In the genomic region with DNA sequence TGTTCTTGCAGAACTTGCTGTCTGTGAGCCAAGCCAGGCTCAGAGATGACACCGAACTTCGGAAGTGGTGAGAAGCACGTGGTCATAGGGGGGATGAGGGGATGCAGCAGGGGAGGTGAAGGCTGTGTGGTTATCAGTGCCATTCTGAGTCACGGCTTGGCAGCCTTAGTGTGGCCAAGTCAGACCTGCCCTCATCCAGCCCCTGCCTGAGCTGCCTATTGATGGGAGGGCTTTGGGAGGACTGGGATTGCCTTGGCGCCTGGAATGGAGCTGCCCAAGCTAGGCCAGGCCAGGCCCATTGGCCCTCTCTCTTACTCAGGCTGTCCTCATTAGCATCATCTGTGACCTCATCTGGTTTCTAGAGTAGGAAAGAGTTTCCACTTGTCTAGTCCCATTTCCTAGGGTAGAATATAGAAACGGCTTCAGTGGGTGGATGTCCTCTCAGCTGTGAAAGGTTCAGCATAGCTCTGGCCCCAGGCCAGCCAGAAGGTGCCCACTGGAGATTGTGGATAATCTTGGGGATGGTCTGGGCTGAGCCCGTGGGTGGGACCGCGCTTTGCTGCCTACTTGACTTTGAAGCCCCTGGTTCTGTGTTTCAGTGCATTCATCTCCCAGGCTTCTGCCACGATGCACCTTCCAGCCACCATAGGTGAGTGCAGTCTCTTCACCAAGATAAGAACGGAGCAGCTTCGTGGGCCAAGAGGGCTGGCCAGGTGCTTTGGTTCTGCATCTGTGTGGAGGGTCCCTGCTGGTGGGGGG, we compare ENCODE assay signal across 9 cellular contexts. TPM values are rescaled to one million over a fixed set of nuclear protein-coding genes. Genes with fewer than 3 reads are reported as not detected.
A peak's percentile ranks its signal among the peaks of the same experiment; 100 is the strongest.
DNase-seq lines count a peak whose midpoint lies in the region; ATAC-seq and TF ChIP-seq lines count a peak whose summit lies in the region.
"Had no signal": no experiment of that assay in that cellular context is flagged by ENCODE, and none has a peak within 500 bp of the region (broad histone marks: within the 10 kb centered on the region; RNA-seq: fewer than 3 reads in every experiment).

No MANE protein-coding gene starts in this region.

- TF ChIP-seq CTCF in GM10248 (IDR thresholded peaks at IDR 0.05; ENCODE audit: control extremely low read depth, extremely low read depth, low read depth, missing control alignments) (no peak), breast epithelium (IDR thresholded peaks at IDR 0.05) (no peak), neutrophil (IDR thresholded peaks at IDR 0.05) (no peak)

- CTCF ChIA-PET in GM10248 (lab: Yijun Ruan, JAX), result interaction anchor here (1.1 to 1.7 kb wide), 3 partner anchors 13 to 167 kb away, joined by 3 to 11 read pairs (median 3); no protein-coding TSS in a partner anchor

- DNase-seq in GM10248 (ENCODE audit: extremely low spot score) (peak; percentile 50), LHCN-M2 (ENCODE audit: low read depth) (peak; percentile 18), breast epithelium (ENCODE audit: low spot score in 2 of 2) (no peak), germinal center (ENCODE audit: low spot score) (no peak)
- DNase-seq in effector memory CD4-positive, alpha-beta T cell, result no peak
- no peak for DNase-seq in stimulated activated CD8-positive, alpha-beta memory T cell treated with anti-CD3 and anti-CD28 coated beads, Interleukin-4, amount 100 ng/mL, for 48 hours

- POLR2A ChIA-PET in GM10248 (lab: Yijun Ruan, JAX), result no interaction called here

- H3K9me3 ChIP-seq in breast epithelium (no peaks in the 10 kb centered on the region), neutrophil (no peaks in the 10 kb centered on the region)
- H3K9me3 ChIP-seq in effector memory CD4-positive, alpha-beta T cell (ENCODE audit: control insufficient read depth, low read length), result no peaks in the 10 kb centered on the region
- H3K9me3 ChIP-seq: left ventricle myocardium inferior had no signal

- H3K27me3 ChIP-seq in breast epithelium, result no peaks in the 10 kb centered on the region
- H3K27me3 ChIP-seq in neutrophil, result no peaks in the 10 kb centered on the region
- no peaks in the 10 kb centered on the region for H3K27me3 ChIP-seq in effector memory CD4-positive, alpha-beta T cell (replicated peaks; ENCODE audit: control insufficient read depth, insufficient read depth, low read length, poor library complexity, severe bottlenecking)

- H3K36me3 ChIP-seq in breast epithelium, result no peaks in the 10 kb centered on the region
- no peaks in the 10 kb centered on the region for H3K36me3 ChIP-seq in neutrophil
- H3K36me3 ChIP-seq in effector memory CD4-positive, alpha-beta T cell (ENCODE audit: control insufficient read depth, insufficient read depth, low read length), result no peaks in the 10 kb centered on the region

- H3K4me1 ChIP-seq in breast epithelium, result peaks cover 0 to 5% of the 10 kb centered on the region in 2 donors
- peaks cover 33 to 36% of the 10 kb centered on the region in 2 experiments for H3K4me1 ChIP-seq in neutrophil (ENCODE audit: control insufficient read depth in 1 of 2, insufficient read depth in 1 of 2, low read depth in 1 of 2, low read length in 1 of 2)
- H3K4me1 ChIP-seq in effector memory CD4-positive, alpha-beta T cell (ENCODE audit: control insufficient read depth, insufficient read depth, low read length, poor library complexity, severe bottlenecking), result peaks cover 8% of the 10 kb centered on the region

- no peak for TF ChIP-seq POLR2A in breast epithelium (IDR thresholded peaks at IDR 0.05)

- H3K4me3 ChIP-seq in breast epithelium (no peak overlapping the region), neutrophil (ENCODE audit: low read depth in 1 of 2, low read length in 1 of 2) (peak overlapping the region; percentile 27 to 31)
- H3K4me3 ChIP-seq in effector memory CD4-positive, alpha-beta T cell (ENCODE audit: insufficient read depth, low read depth, low read length, poor library complexity, severe bottlenecking), result no peak overlapping the region
- H3K4me3 ChIP-seq: left ventricle myocardium inferior had no signal

- peak overlapping the region; percentile 40 to 48 for H3K27ac ChIP-seq in breast epithelium
- H3K27ac ChIP-seq in neutrophil, result peak overlapping the region; percentile 86
- H3K27ac ChIP-seq in effector memory CD4-positive, alpha-beta T cell (ENCODE audit: insufficient read depth, low read length, poor library complexity, severe bottlenecking), result no peak overlapping the region

- ATAC-seq in HG03520 (IDR thresholded peaks at IDR 0.05; ENCODE audit: unreplicated experiment), result no peak

- intact Hi-C loops in breast epithelium (cut with DNase I; ENCODE audit: low total_unique reads), result no loop called here

RNA-seq across cellular contexts. Expression of gene FAH, which starts 7.2 kb away (rescaled TPM):
- total RNA-seq in LHCN-M2 (2014; rRNA removed) (29.7 and 30.1 TPM in 2 replicates), breast epithelium (100 to 1,000 TPM in 1 of 3 donors, 10 to 100 TPM in 2; 48.8 to 164 (median 50.9) TPM)
- 54.3 TPM for polyA plus RNA-seq in LHCN-M2 (2012)

Comparison
In these comparisons a context has a peak if more than half of its experiments do, and no peak if none do; other contexts are left out.
1. DNase-seq: peak in GM10248 (single experiment) and LHCN-M2 (single experiment); none in breast epithelium (0 of 2), effector memory CD4-positive, alpha-beta T cell (0 of 3), stimulated activated CD8-positive, alpha-beta memory T cell treated with anti-CD3 and anti-CD28 coated beads, Interleukin-4, amount 100 ng/mL, for 48 hours (single experiment) and germinal center (single experiment).
2. H3K4me3 ChIP-seq: peak in neutrophil (2 of 2); none in breast epithelium (0 of 3) and effector memory CD4-positive, alpha-beta T cell (single experiment).